Comparison of ENCODE assay signal across 1 cellular context in the genomic region with DNA sequence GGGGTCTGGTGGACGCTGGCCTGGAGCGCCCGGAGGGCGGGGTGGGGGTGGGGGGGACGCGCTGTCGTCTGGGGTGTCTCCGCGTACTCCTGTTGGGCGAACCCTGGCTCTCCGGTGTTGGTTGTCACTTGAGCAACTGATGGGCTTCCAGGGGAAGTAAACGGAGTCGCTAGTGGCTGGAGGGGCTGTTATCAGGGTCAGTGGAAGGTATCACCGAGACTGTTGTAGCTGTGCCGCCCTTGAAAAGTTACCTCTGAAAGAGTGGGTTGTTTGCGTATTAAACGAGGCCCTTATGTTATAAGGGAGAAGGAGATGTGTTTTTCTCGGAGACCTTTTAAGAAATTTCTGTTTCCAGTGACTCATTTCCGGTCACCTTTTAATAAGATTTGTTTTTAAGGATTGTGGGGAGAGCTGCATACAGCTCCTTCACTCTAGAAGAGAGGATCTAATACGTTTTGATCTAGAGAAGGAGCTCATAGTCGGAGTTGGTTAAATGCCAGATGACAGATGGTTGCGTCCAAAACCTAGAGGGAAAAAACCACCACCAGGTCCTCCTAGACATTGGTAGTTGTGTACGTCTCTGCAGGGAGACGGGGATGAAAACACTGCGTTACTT.
TF ChIP-seq lines count a peak whose summit lies in the region.

No MANE protein-coding gene starts in this region.

TF ChIP-seq in IMR-90, 13 proteins besides CTCF, POLR2A, EP300 and RAD21 (continued from another document):
- no peak for TF ChIP-seq MAFK (IDR thresholded peaks at IDR 0.05; ENCODE audit: low read depth, low read length)
- no peak for TF ChIP-seq NFE2L2 (IDR thresholded peaks at IDR 0.05; ENCODE audit: low read depth, low read length)
